Comparison of ENCODE assay signal across 1 cellular context in genomic region chr6:54474898-54475297, GRCh38.
TF ChIP-seq lines count a peak whose summit lies in the region.

No MANE protein-coding gene starts in this region.

TF ChIP-seq in HepG2, 621 proteins besides CTCF, POLR2A, EP300 and RAD21 (continued from another document):
- TF ChIP-seq TCF12 (IDR thresholded peaks at IDR 0.05) (no peak), TCF12 (CRISPR knock-in tag; IDR thresholded peaks at IDR 0.05) (no peak), ELF4 (CRISPR knock-in tag; IDR thresholded peaks at IDR 0.05; ENCODE audit: borderline replicate concordance) (no peak), TBL1XR1 (IDR thresholded peaks at IDR 0.05; ENCODE audit: borderline replicate concordance, low read length, partially characterized antibody) (no peak), KLF13 (CRISPR knock-in tag; IDR thresholded peaks at IDR 0.05) (no peak), POGZ (CRISPR knock-in tag; IDR thresholded peaks at IDR 0.05) (no peak), MAFF (IDR thresholded peaks at IDR 0.05; ENCODE audit: low read depth, low read length) (peak; percentile 55; the same call in 1 of the 2 replicates), ZNF652 (CRISPR knock-in tag; IDR thresholded peaks at IDR 0.05; ENCODE audit: borderline replicate concordance, low read depth) (no peak), MAFK (conservative IDR thresholded peaks at IDR 0.05 in 1 of 2, IDR thresholded peaks at IDR 0.05 in 1 of 2; ENCODE audit: low read length in 2 of 2) (peak; percentile 22 to 44; a peak in 3 of 4 replicates), SAP130 (CRISPR knock-in tag; IDR thresholded peaks at IDR 0.05; ENCODE audit: low read depth) (no peak), ZNF790 (CRISPR knock-in tag; IDR thresholded peaks at IDR 0.05; ENCODE audit: borderline replicate concordance) (no peak), HIVEP1 (CRISPR knock-in tag; IDR thresholded peaks at IDR 0.05) (no peak)
TF ChIP-seq in HepG2: peak in this region for 2.
